In genomic region chr11:126924381-126924780, GRCh38 we compare ENCODE assay signal across 31 cellular contexts.
"Had no signal": no experiment of that assay in that cellular context is flagged by ENCODE, and none has a peak within 500 bp of the region (broad histone marks: within the 10 kb centered on the region; RNA-seq: fewer than 3 reads in every experiment).

No MANE protein-coding gene starts in this region.

- ATAC-seq: activated CD8-positive, alpha-beta T cell treated with anti-CD3 and anti-CD28 coated beads for 36 hours; activated naive CD4-positive, alpha-beta T cell treated with anti-CD3 and anti-CD28 coated beads, Interleukin-2, amount 50 U/mL, for 72 hours; activated T-cell treated with anti-CD3 and anti-CD28 coated beads, Interleukin-2, amount 50 U/mL, for 4 hours; activated T-cell treated with anti-CD3 and anti-CD28 coated beads, Interleukin-2, amount 50 U/mL, for 72 hours; activated T-helper 17 cell treated with anti-CD3 and anti-CD28 coated beads, Interleukin-2, amount 50 U/mL, for 72 hours had no signal

- H3K4me1 ChIP-seq: adrenal gland, ascending aorta, breast epithelium had no signal

- H3K9me3 ChIP-seq: adrenal gland, ascending aorta, breast epithelium had no signal

- H3K36me3 ChIP-seq: adrenal gland, ascending aorta, brain microvascular endothelial cell, breast epithelium had no signal

- DNase-seq: activated B cell treated with CpG ODN at 0.5 μM for 24 hours; activated CD4-positive, alpha-beta memory T cell treated with anti-CD3 and anti-CD28 coated beads for 36 hours; activated CD4-positive, alpha-beta T cell treated with anti-CD3 and anti-CD28 coated beads for 4 hours; activated CD4-positive, alpha-beta T cell treated with anti-CD3 and anti-CD28 coated beads, Interleukin-2, amount 10 ng/mL, durations not matched to agents 24 days and 14 days; activated CD4-positive, alpha-beta T cell treated with anti-CD3 and anti-CD28 coated beads, Interleukin-2, amount 50 U/mL, for 1 hour; activated CD4-positive, alpha-beta T cell treated with anti-CD3 and anti-CD28 coated beads, Interleukin-2, amount 50 U/mL, for 4 hours; activated CD4-positive, CD25-positive, alpha-beta regulatory T cell treated with anti-CD3 and anti-CD28 coated beads, Interleukin-2, amount 50 U/mL, for 72 hours; activated CD8-positive, alpha-beta memory T cell treated with anti-CD3 and anti-CD28 coated beads, Interleukin-2, amount 50 U/mL, for 4 hours; activated CD8-positive, alpha-beta T cell treated with anti-CD3 and anti-CD28 coated beads for 36 hours; activated effector memory CD4-positive, alpha-beta T cell treated with anti-CD3 and anti-CD28 coated beads, Interleukin-2, amount 50 U/mL, for 16 hours; activated gamma-delta T cell treated with Interleukin-2 at 50 U/mL for 16 hours; activated naive CD4-positive, alpha-beta T cell; activated naive CD4-positive, alpha-beta T cell treated with anti-CD3 and anti-CD28 coated beads for 36 hours; activated naive CD4-positive, alpha-beta T cell treated with anti-CD3 and anti-CD28 coated beads, Interleukin-2, amount 50 U/mL, for 16 hours; activated naive CD8-positive, alpha-beta T cell treated with anti-CD3 and anti-CD28 coated beads for 36 hours; activated T-cell treated with anti-CD3 and anti-CD28 coated beads for 4 hours; activated T-cell treated with anti-CD3 and anti-CD28 coated beads, Interleukin-2, amount 50 U/mL, for 1 hour; activated T-cell treated with anti-CD3 and anti-CD28 coated beads, Interleukin-2, amount 50 U/mL, for 4 hours; activated T-cell treated with anti-CD3 and anti-CD28 coated beads, Interleukin-2, amount 50 U/mL, for 72 hours; adrenal gland; amniotic stem cell; brain microvascular endothelial cell; central memory CD4-positive, alpha-beta T cell; T-helper 1 cell; T-helper 2 cell; T-helper 9 cell had no signal

- H3K4me3 ChIP-seq: adrenal gland, ascending aorta, breast epithelium had no signal

- H3K27me3 ChIP-seq: adrenal gland, ascending aorta, brain microvascular endothelial cell, breast epithelium had no signal

- H3K27ac ChIP-seq: adrenal gland, ascending aorta, brain microvascular endothelial cell, breast epithelium, VCaP had no signal
